30 cellular contexts compared by ENCODE assay signal in genomic region chr9:104572612-104573011, GRCh38.
"Had no signal": no experiment of that assay in that cellular context is flagged by ENCODE, and none has a peak within 500 bp of the region (broad histone marks: within the 10 kb centered on the region; RNA-seq: fewer than 3 reads in every experiment).

No MANE protein-coding gene starts in this region.

- DNase-seq: activated CD4-positive, alpha-beta memory T cell treated with anti-CD3 and anti-CD28 coated beads, Interleukin-2, amount 10 ng/mL, durations not matched to agents 7 days and 5 days; activated CD4-positive, alpha-beta T cell treated with anti-CD3 and anti-CD28 coated beads for 1 hour; activated CD4-positive, alpha-beta T cell treated with anti-CD3 and anti-CD28 coated beads for 48 hours; activated CD4-positive, CD25-positive, alpha-beta regulatory T cell; activated CD8-positive, alpha-beta memory T cell treated with anti-CD3 and anti-CD28 coated beads for 24 hours; activated CD8-positive, alpha-beta memory T cell treated with anti-CD3 and anti-CD28 coated beads, Interleukin-2, amount 10 ng/mL, durations not matched to agents 7 days and 5 days; activated CD8-positive, alpha-beta memory T cell treated with anti-CD3 and anti-CD28 coated beads, Interleukin-2, amount 50 U/mL, for 48 hours; activated effector memory CD4-positive, alpha-beta T cell treated with Interleukin-2 at 50 U/mL for 16 hours; activated naive CD4-positive, alpha-beta T cell treated with anti-CD3 and anti-CD28 coated beads, Interleukin-2, amount 10 ng/mL, durations not matched to agents 7 days and 5 days; activated naive CD8-positive, alpha-beta T cell treated with anti-CD3 and anti-CD28 coated beads, Interleukin-2, amount 50 U/mL, for 24 hours; activated T-cell treated with anti-CD3 and anti-CD28 coated beads, Interleukin-2, amount 50 U/mL, for 48 hours; anterior cingulate cortex; caudate nucleus; cerebellar nuclear complex; cortex of kidney; NCI-H1092 treated with DMSO at 0.1 percent for 48 hours; NCI-H1436; NCI-H1694; NCI-H1930; NCI-H2081 treated with DMSO at 0.1 percent for 48 hours; NCI-H2171 treated with DMSO at 0.1 percent for 48 hours; NCI-H2227 treated with DMSO at 0.1 percent for 48 hours; NCI-H446; NCI-H524 treated with DMSO at 0.1 percent for 48 hours; Right ventricle myocardium superior; SW 1271; T-helper 1 cell; T-helper 2 cell; T-helper 9 cell had no signal

- H3K27ac ChIP-seq: VCaP had no signal
